14 cellular contexts compared by ENCODE assay signal in the genomic region with DNA sequence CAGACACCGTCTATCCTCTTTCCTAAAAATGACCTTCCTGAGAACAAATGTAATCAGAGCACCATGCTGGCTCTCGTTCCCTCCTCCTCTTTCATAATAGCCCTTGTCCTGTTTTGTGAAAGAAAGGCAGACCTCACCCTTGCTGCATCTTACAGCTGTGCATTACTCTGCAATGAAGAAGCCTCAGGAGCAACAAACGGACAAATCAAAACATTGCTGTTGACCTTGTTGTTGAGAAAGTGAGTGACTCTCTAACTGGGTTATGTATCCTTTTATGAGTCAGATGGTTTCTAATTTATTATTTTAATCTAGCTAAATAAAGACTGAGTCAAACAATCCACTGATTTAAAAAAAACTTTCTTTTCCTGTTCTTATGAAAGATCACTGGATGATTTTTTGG.
DNase-seq lines count a peak whose midpoint lies in the region.
"Had no signal": no experiment of that assay in that cellular context is flagged by ENCODE, and none has a peak within 500 bp of the region (broad histone marks: within the 10 kb centered on the region; RNA-seq: fewer than 3 reads in every experiment).

No MANE protein-coding gene starts in this region.

- DNase-seq in A172 (ENCODE audit: low spot score) (peak; percentile 22), HS-27A (ENCODE audit: low read depth) (peak; percentile 15), brain pericyte (ENCODE audit: low read depth, low spot score) (peak; percentile 93), hepatic stellate cell (ENCODE audit: low spot score) (peak; percentile 47), KG1 (lab: John Stamatoyannopoulos, UW) (no peak), NCI-H1048 (lab: John Stamatoyannopoulos, UW) (no peak), SHP77 (lab: John Stamatoyannopoulos, UW) (no peak)
- no peak for DNase-seq in activated CD8-positive, alpha-beta memory T cell treated with anti-CD3 and anti-CD28 coated beads, Interleukin-2, amount 50 U/mL, for 48 hours
- DNase-seq: activated CD4-positive, alpha-beta T cell treated with anti-CD3 and anti-CD28 coated beads, Interleukin-2, amount 50 U/mL, for 48 hours; amygdala; dermis blood vessel endothelial cell; NK-92 treated with Interleukin-12 subunit alpha and Interleukin-12 subunit beta, amount 100 ng/mL, for 24 hours; retina; testis had no signal

Comparison
In these comparisons a context has a peak if more than half of its experiments do, and no peak if none do; other contexts are left out.
1. DNase-seq: peak in A172 (single experiment), HS-27A (single experiment), brain pericyte (single experiment) and hepatic stellate cell (single experiment); none in KG1 (single experiment), activated CD8-positive, alpha-beta memory T cell treated with anti-CD3 and anti-CD28 coated beads, Interleukin-2, amount 50 U/mL, for 48 hours (single experiment), NCI-H1048 (single experiment) and SHP77 (0 of 2).